ENCODE assay signal across 1 cellular context in genomic region chr12:124517260-124518050, GRCh38.
TF ChIP-seq lines count a peak whose summit lies in the region.

No MANE protein-coding gene starts in this region.

TF ChIP-seq in H1, 55 proteins besides CTCF, POLR2A, EP300 and RAD21 (continued from another document):
- no peak for TF ChIP-seq USF2 (IDR thresholded peaks at IDR 0.05; ENCODE audit: low read length)
- no peak for TF ChIP-seq NANOG (IDR thresholded peaks at IDR 0.05; ENCODE audit: insufficient read depth, low read depth, low read length, poor library complexity, severe bottlenecking)
- no peak for TF ChIP-seq TBP (IDR thresholded peaks at IDR 0.05; ENCODE audit: low read depth, low read length)
- no peak for TF ChIP-seq TEAD4 (IDR thresholded peaks at IDR 0.05; ENCODE audit: low read depth, low read length)
